ENCODE assay signal across 8 cellular contexts in genomic region chr7:5428470-5429252, GRCh38. TPM values are rescaled to one million over a fixed set of nuclear protein-coding genes. Genes with fewer than 3 reads are reported as not detected.
A peak's percentile ranks its signal among the peaks of the same experiment; 100 is the strongest.
DNase-seq lines count a peak whose midpoint lies in the region; FAIRE-seq and TF ChIP-seq lines count a peak whose summit lies in the region.

No MANE protein-coding gene starts in this region.

- no peaks in the 10 kb centered on the region for H3K27me3 ChIP-seq in skeletal muscle tissue (ENCODE audit: control insufficient read depth in 3 of 3, insufficient read depth in 3 of 3, low read length in 3 of 3)

- peaks cover 17% of the 10 kb centered on the region for H3K4me1 Mint-ChIP-seq in activated CD4-positive, alpha-beta T cell treated with anti-CD3 and anti-CD28 coated beads, Interleukin-2, amount 10 ng/mL, durations not matched to agents 24 days and 14 days
- peaks cover 27% of the 10 kb centered on the region for H3K4me1 Mint-ChIP-seq in brain

- H3K36me3 ChIP-seq in skeletal muscle tissue (ENCODE audit: control insufficient read depth in 3 of 3, insufficient read depth in 3 of 3, low read length in 3 of 3), result peaks cover 0 to 7% (median 2%) of the 10 kb centered on the region in 3 donors

- H3K4me3 Mint-ChIP-seq in activated CD4-positive, alpha-beta T cell treated with anti-CD3 and anti-CD28 coated beads, Interleukin-2, amount 10 ng/mL, durations not matched to agents 24 days and 14 days, result peak overlapping the region; percentile 28
- peak overlapping the region; percentile 94 to 100 (median 97) for H3K4me3 Mint-ChIP-seq in brain

- DNase-seq in activated CD4-positive, alpha-beta T cell treated with anti-CD3 and anti-CD28 coated beads, Interleukin-2, amount 10 ng/mL, durations not matched to agents 24 days and 14 days, result peak; percentile 66
- DNase-seq in activated CD4-positive, alpha-beta T cell treated with anti-CD3 and anti-CD28 coated beads, Interleukin-2, amount 50 U/mL, for 1 hour, result no peak
- DNase-seq in NCI-H2227 (lab: John Stamatoyannopoulos, UW; ENCODE audit: unreplicated experiment) (peak; percentile 73), inferior parietal cortex (ENCODE audit: extremely low spot score) (peak; percentile 71), urothelium cell line (ENCODE audit: low spot score) (no peak)
- no peak for DNase-seq in stimulated activated naive CD4-positive, alpha-beta T cell treated with Interleukin-2 at 50 U/mL for 16 hours (lab: John Stamatoyannopoulos, UW)

- peak overlapping the region; percentile 20 for H3K27ac Mint-ChIP-seq in activated CD4-positive, alpha-beta T cell treated with anti-CD3 and anti-CD28 coated beads, Interleukin-2, amount 10 ng/mL, durations not matched to agents 24 days and 14 days
- H3K27ac Mint-ChIP-seq in brain, result peak overlapping the region; percentile 99 to 100 (median 100)

- peak; percentile 11 to 22 for TF ChIP-seq CTCF in brain (conservative IDR thresholded peaks at IDR 0.05)

- H3K27ac ChIP-seq in skeletal muscle tissue (ENCODE audit: low read depth, low read length), result peak overlapping the region; percentile 97

- no peak for FAIRE-seq in urothelium cell line (lab: Jason Lieb, UNC)

- H3K4me3 ChIP-seq in skeletal muscle tissue (ENCODE audit: low read length in 3 of 3), result peak overlapping the region; percentile 91 to 94 (median 92)

- H3K36me3 Mint-ChIP-seq in activated CD4-positive, alpha-beta T cell treated with anti-CD3 and anti-CD28 coated beads, Interleukin-2, amount 10 ng/mL, durations not matched to agents 24 days and 14 days (ENCODE audit: low read depth), result peaks cover 1% of the 10 kb centered on the region
- peaks cover 22% of the 10 kb centered on the region for H3K36me3 Mint-ChIP-seq in brain

- no peaks in the 10 kb centered on the region for H3K9me3 Mint-ChIP-seq in activated CD4-positive, alpha-beta T cell treated with anti-CD3 and anti-CD28 coated beads, Interleukin-2, amount 10 ng/mL, durations not matched to agents 24 days and 14 days
- peaks cover 0 to 19% (median 12%) of the 10 kb centered on the region in 5 experiments for H3K9me3 Mint-ChIP-seq in brain

- intact Hi-C loops in activated CD4-positive, alpha-beta T cell treated with anti-CD3 and anti-CD28 coated beads, Interleukin-2, amount 10 ng/mL, durations not matched to agents 24 days and 14 days (cut with micrococcal nuclease), result no loop called here

- peaks cover 0 to 4% (median 0%) of the 10 kb centered on the region in 3 donors for H3K9me3 ChIP-seq in skeletal muscle tissue (ENCODE audit: control insufficient read depth in 3 of 3, low read length in 3 of 3)

- H3K27me3 Mint-ChIP-seq in activated CD4-positive, alpha-beta T cell treated with anti-CD3 and anti-CD28 coated beads, Interleukin-2, amount 10 ng/mL, durations not matched to agents 24 days and 14 days, result peaks cover 62% of the 10 kb centered on the region
- peaks cover 29% of the 10 kb centered on the region for H3K27me3 Mint-ChIP-seq in brain

- H3K4me1 ChIP-seq in skeletal muscle tissue (ENCODE audit: control insufficient read depth in 3 of 3, insufficient read depth in 3 of 3, low read length in 3 of 3), result peaks cover 23 to 36% (median 28%) of the 10 kb centered on the region in 3 donors

- peak overlapping the region; percentile 94 to 99 (median 99) for H3K9ac ChIP-seq in skeletal muscle tissue (ENCODE audit: low read depth in 1 of 3, low read length in 3 of 3)

RNA-seq across cellular contexts. Expression of gene TNRC18, which starts 5.0 kb away (rescaled TPM):
- 40.0 and 43.3 TPM in 2 replicates for total RNA-seq in activated CD4-positive, alpha-beta T cell treated with anti-CD3 and anti-CD28 coated beads, Interleukin-2, amount 10 ng/mL, durations not matched to agents 24 days and 14 days
- 36.8 TPM for polyA plus RNA-seq in brain (ENCODE audit: insufficient read depth, low read depth, low replicate concordance)
- total RNA-seq in skeletal muscle tissue, result 25.6 TPM

Comparison
In these comparisons a context has a peak if more than half of its experiments do, and no peak if none do; other contexts are left out.
1. DNase-seq: peak in activated CD4-positive, alpha-beta T cell treated with anti-CD3 and anti-CD28 coated beads, Interleukin-2, amount 10 ng/mL, durations not matched to agents 24 days and 14 days (single experiment), NCI-H2227 (single experiment) and inferior parietal cortex (single experiment); none in activated CD4-positive, alpha-beta T cell treated with anti-CD3 and anti-CD28 coated beads, Interleukin-2, amount 50 U/mL, for 1 hour (single experiment), urothelium cell line (single experiment) and stimulated activated naive CD4-positive, alpha-beta T cell treated with Interleukin-2 at 50 U/mL for 16 hours (single experiment).